ENCODE assay signal across 1 cellular context in genomic region chr6:7198833-7199800, GRCh38.
TF ChIP-seq lines count a peak whose summit lies in the region.

No MANE protein-coding gene starts in this region.

TF ChIP-seq in K562, 482 proteins besides CTCF, POLR2A, EP300 and RAD21 (continued from another document and continues in another):
- TF ChIP-seq ADNP (tag; IDR thresholded peaks at IDR 0.05), result peak; percentile 65; the same call in 1 of the 2 replicates
- 0 out of 2 replicates have a peak, but pooled peaks have one; percentile 6 for TF ChIP-seq BCOR (IDR thresholded peaks at IDR 0.05)
- 0 out of 4 replicates have a peak, but pooled peaks have one; percentile 19 to 58 for TF ChIP-seq CSDE1 (IDR thresholded peaks at IDR 0.05)
- TF ChIP-seq RBM34 (IDR thresholded peaks at IDR 0.05; ENCODE audit: borderline replicate concordance, insufficient read depth, low read length), result no peak
- TF ChIP-seq ZNF174 (CRISPR knock-in tag; IDR thresholded peaks at IDR 0.05), result peak; percentile 34; the same call in 1 of the 2 replicates
- 0 out of 2 replicates have a peak, but pooled peaks have one; percentile 24 for TF ChIP-seq ZNF324 (CRISPR knock-in tag; IDR thresholded peaks at IDR 0.05)
- TF ChIP-seq, protein P1, sequence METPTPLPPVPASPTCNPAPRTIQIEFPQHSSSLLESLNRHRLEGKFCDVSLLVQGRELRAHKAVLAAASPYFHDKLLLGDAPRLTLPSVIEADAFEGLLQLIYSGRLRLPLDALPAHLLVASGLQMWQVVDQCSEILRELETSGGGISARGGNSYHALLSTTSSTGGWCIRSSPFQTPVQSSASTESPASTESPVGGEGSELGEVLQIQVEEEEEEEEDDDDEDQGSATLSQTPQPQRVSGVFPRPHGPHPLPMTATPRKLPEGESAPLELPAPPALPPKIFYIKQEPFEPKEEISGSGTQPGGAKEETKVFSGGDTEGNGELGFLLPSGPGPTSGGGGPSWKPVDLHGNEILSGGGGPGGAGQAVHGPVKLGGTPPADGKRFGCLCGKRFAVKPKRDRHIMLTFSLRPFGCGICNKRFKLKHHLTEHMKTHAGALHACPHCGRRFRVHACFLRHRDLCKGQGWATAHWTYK (CRISPR knock-in tag; IDR thresholded peaks at IDR 0.05), result no peak
- TF ChIP-seq KDM4B (IDR thresholded peaks at IDR 0.05; ENCODE audit: borderline replicate concordance in 2 of 2, low read depth in 1 of 2), result no peak; a peak in 1 of 4 replicates
- no peak for TF ChIP-seq RBM25 (IDR thresholded peaks at IDR 0.05; ENCODE audit: low read depth, low read length, severe bottlenecking)
- TF ChIP-seq HSF4 (CRISPR knock-in tag; IDR thresholded peaks at IDR 0.05; ENCODE audit: borderline replicate concordance), result no peak
- TF ChIP-seq KLF16 (IDR thresholded peaks at IDR 0.05), result peak; percentile 91
- TF ChIP-seq WHSC1 (IDR thresholded peaks at IDR 0.05; ENCODE audit: low read length), result no peak
- no peak for TF ChIP-seq ZNF740 (CRISPR knock-in tag; IDR thresholded peaks at IDR 0.05)
- TF ChIP-seq ZNF740 (tag; IDR thresholded peaks at IDR 0.05), result no peak
- 0 out of 2 replicates have a peak, but pooled peaks have one; percentile 46 for TF ChIP-seq HMG20A (CRISPR knock-in tag; conservative IDR thresholded peaks at IDR 0.05)
- peak; percentile 76 for TF ChIP-seq CXXC5 (CRISPR knock-in tag; IDR thresholded peaks at IDR 0.05)
- peak; percentile 74 for TF ChIP-seq EHMT2 (IDR thresholded peaks at IDR 0.05)
- no peak for TF ChIP-seq PURB (CRISPR knock-in tag; IDR thresholded peaks at IDR 0.05; ENCODE audit: low read depth)
- TF ChIP-seq, protein P2, sequence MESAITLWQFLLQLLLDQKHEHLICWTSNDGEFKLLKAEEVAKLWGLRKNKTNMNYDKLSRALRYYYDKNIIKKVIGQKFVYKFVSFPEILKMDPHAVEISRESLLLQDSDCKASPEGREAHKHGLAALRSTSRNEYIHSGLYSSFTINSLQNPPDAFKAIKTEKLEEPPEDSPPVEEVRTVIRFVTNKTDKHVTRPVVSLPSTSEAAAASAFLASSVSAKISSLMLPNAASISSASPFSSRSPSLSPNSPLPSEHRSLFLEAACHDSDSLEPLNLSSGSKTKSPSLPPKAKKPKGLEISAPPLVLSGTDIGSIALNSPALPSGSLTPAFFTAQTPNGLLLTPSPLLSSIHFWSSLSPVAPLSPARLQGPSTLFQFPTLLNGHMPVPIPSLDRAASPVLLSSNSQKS (CRISPR knock-in tag; IDR thresholded peaks at IDR 0.05), result peak; percentile 85
- TF ChIP-seq ZFP30 (CRISPR knock-in tag; IDR thresholded peaks at IDR 0.05; ENCODE audit: borderline replicate concordance), result 0 out of 2 replicates have a peak, but pooled peaks have one; percentile 34
- TF ChIP-seq FOXJ2 (tag; IDR thresholded peaks at IDR 0.05), result 0 out of 2 replicates have a peak, but pooled peaks have one; percentile 76
- peak; percentile 92 for TF ChIP-seq TAL1 (IDR thresholded peaks at IDR 0.05)
- no peak for TF ChIP-seq PBX2 (CRISPR knock-in tag; IDR thresholded peaks at IDR 0.05; ENCODE audit: low read depth)
- TF ChIP-seq PBX2 (tag; conservative IDR thresholded peaks at IDR 0.05; ENCODE audit: low read depth), result peak; percentile 34
- TF ChIP-seq, protein P3, sequence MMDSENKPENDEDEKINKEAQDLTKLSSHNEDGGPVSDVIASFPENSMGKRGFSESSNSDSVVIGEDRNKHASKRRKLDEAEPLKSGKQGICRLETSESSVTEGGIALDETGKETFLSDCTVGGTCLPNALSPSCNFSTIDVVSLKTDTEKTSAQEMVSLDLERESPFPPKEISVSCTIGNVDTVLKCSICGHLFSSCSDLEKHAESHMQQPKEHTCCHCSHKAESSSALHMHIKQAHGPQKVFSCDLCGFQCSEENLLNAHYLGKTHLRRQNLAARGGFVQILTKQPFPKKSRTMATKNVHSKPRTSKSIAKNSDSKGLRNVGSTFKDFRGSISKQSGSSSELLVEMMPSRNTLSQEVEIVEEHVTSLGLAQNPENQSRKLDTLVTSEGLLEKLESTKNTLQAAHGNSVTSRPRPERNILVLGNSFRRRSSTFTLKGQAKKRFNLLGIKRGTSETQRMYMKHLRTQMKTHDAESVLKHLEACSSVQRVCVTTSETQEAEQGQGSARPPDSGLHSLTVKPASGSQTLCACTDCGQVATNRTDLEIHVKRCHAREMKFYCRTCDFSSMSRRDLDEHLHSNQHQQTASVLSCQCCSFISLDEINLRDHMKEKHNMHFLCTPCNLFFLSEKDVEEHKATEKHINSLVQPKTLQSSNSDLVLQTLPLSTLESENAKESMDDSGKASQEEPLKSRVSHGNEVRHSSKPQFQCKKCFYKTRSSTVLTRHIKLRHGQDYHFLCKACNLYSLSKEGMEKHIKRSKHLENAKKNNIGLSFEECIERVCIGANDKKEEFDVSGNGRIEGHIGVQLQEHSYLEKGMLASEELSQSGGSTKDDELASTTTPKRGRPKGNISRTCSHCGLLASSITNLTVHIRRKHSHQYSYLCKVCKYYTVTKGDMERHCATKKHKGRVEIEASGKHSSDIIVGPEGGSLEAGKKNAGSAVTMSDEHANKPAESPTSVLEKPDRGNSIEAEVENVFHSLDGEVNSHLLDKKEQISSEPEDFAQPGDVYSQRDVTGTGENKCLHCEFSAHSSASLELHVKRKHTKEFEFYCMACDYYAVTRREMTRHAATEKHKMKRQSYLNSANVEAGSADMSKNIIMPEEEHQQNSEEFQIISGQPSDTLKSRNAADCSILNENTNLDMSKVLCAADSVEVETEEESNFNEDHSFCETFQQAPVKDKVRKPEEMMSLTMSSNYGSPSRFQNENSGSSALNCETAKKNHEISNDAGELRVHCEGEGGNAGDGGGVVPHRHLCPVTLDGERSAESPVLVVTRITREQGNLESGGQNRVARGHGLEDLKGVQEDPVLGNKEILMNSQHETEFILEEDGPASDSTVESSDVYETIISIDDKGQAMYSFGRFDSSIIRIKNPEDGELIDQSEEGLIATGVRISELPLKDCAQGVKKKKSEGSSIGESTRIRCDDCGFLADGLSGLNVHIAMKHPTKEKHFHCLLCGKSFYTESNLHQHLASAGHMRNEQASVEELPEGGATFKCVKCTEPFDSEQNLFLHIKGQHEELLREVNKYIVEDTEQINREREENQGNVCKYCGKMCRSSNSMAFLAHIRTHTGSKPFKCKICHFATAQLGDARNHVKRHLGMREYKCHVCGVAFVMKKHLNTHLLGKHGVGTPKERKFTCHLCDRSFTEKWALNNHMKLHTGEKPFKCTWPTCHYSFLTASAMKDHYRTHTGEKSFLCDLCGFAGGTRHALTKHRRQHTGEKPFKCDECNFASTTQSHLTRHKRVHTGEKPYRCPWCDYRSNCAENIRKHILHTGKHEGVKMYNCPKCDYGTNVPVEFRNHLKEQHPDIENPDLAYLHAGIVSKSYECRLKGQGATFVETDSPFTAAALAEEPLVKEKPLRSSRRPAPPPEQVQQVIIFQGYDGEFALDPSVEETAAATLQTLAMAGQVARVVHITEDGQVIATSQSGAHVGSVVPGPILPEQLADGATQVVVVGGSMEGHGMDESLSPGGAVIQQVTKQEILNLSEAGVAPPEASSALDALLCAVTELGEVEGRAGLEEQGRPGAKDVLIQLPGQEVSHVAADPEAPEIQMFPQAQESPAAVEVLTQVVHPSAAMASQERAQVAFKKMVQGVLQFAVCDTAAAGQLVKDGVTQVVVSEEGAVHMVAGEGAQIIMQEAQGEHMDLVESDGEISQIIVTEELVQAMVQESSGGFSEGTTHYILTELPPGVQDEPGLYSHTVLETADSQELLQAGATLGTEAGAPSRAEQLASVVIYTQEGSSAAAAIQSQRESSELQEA (IDR thresholded peaks at IDR 0.05; ENCODE audit: low read depth), result peak; percentile 14; the same call in 1 of the 2 replicates
- no peak for TF ChIP-seq SRSF9 (IDR thresholded peaks at IDR 0.05; ENCODE audit: borderline replicate concordance, low read depth, low read length)
- peak; percentile 83 for TF ChIP-seq POLR2B (IDR thresholded peaks at IDR 0.05; ENCODE audit: low read depth, partially characterized antibody)
- TF ChIP-seq KLF1 (tag; IDR thresholded peaks at IDR 0.05), result no peak
- no peak for TF ChIP-seq DNMT1 (IDR thresholded peaks at IDR 0.05)
- peak; percentile 67; the same call in 1 of the 2 replicates for TF ChIP-seq SMAD3 (CRISPR knock-in tag; conservative IDR thresholded peaks at IDR 0.05)
- TF ChIP-seq MTA1 (IDR thresholded peaks at IDR 0.05; ENCODE audit: borderline replicate concordance), result peak; percentile 71
- TF ChIP-seq, protein P4, sequence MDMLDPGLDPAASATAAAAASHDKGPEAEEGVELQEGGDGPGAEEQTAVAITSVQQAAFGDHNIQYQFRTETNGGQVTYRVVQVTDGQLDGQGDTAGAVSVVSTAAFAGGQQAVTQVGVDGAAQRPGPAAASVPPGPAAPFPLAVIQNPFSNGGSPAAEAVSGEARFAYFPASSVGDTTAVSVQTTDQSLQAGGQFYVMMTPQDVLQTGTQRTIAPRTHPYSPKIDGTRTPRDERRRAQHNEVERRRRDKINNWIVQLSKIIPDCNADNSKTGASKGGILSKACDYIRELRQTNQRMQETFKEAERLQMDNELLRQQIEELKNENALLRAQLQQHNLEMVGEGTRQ (CRISPR knock-in tag; IDR thresholded peaks at IDR 0.05), result no peak
- TF ChIP-seq ZNF316 (IDR thresholded peaks at IDR 0.05), result no peak
- TF ChIP-seq NR1H2 (CRISPR knock-in tag; IDR thresholded peaks at IDR 0.05), result no peak
- no peak for TF ChIP-seq MEF2A (IDR thresholded peaks at IDR 0.05; ENCODE audit: control insufficient read depth, low read depth, low read length)
- TF ChIP-seq, protein P5, sequence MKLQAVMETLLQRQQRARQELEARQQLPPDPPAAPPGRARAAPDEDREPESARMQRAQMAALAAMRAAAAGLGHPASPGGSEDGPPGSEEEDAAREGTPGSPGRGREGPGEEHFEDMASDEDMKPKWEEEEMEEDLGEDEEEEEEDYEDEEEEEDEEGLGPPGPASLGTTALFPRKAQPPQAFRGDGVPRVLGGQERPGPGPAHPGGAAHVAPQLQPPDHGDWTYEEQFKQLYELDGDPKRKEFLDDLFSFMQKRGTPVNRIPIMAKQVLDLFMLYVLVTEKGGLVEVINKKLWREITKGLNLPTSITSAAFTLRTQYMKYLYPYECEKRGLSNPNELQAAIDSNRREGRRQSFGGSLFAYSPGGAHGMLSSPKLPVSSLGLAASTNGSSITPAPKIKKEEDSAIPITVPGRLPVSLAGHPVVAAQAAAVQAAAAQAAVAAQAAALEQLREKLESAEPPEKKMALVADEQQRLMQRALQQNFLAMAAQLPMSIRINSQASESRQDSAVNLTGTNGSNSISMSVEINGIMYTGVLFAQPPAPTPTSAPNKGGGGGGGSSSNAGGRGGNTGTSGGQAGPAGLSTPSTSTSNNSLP (IDR thresholded peaks at IDR 0.05; ENCODE audit: borderline replicate concordance, low read depth, low read length), result peak; percentile 86; the same call in 1 of the 2 replicates
- 0 out of 2 replicates have a peak, but pooled peaks have one; percentile 56 for TF ChIP-seq ZNF140 (CRISPR knock-in tag; IDR thresholded peaks at IDR 0.05)
- no peak for TF ChIP-seq CTCFL (IDR thresholded peaks at IDR 0.05; ENCODE audit: borderline replicate concordance, insufficient read depth, low read depth, low read length, poor library complexity, severe bottlenecking)
- peak; percentile 96; the same call in 1 of the 2 replicates for TF ChIP-seq TRIM25 (IDR thresholded peaks at IDR 0.05; ENCODE audit: borderline replicate concordance)
- TF ChIP-seq SMAD4 (CRISPR knock-in tag; conservative IDR thresholded peaks at IDR 0.05), result peak; percentile 70
- peak; percentile 18 for TF ChIP-seq GABPA (tag; conservative IDR thresholded peaks at IDR 0.05; ENCODE audit: low read depth)
- TF ChIP-seq DMBX1 (CRISPR knock-in tag; IDR thresholded peaks at IDR 0.05; ENCODE audit: borderline replicate concordance), result peak; percentile 67
